Comparison of ENCODE assay signal across 11 cellular contexts in the genomic region with DNA sequence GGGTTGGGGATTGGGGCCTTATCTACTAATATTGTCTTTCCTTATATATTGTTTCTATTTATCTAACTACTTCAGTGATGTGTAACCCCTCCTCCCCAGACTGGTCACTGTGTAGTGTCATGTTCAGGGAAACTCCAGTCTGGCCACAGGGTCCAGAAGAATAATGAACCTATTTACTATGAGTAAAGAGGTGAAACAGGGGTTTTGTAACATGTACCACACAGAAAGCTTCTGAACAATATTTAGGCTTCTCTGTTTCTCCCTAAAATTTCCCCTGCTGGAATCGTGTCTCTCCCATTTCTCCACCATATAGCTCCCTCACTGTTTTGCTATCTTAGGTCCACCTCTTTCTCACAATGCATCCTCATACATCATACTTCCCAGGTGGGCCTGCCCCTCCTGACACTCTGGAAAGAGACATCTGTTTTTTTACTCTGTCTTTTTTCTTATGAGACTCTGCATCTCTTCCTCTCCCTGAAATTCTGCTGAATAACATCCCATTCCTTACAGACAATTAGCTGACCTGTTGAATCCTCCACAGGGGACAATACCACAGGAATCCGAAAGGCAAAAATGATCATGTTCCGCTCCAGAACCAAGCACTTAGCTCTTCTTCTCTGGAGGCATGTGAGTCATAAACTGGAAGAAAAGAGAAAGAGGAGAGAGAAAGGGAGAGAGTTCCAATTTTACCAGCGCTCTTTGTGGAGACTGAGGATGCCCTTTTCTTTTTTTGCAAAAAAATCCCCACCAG.
DNase-seq lines count a peak whose midpoint lies in the region; ATAC-seq, FAIRE-seq and TF ChIP-seq lines count a peak whose summit lies in the region.
"Had no signal": no experiment of that assay in that cellular context is flagged by ENCODE, and none has a peak within 500 bp of the region (broad histone marks: within the 10 kb centered on the region; RNA-seq: fewer than 3 reads in every experiment).

No MANE protein-coding gene starts in this region.

- DNase-seq in AG09309 (ENCODE audit: low read depth), result peak; percentile 74
- DNase-seq in K562 (ENCODE audit: extremely low read depth in 1 of 4, low spot score in 3 of 4), result peak in 2 of 4 experiments; percentile 39 to 45
- DNase-seq in dermis blood vessel endothelial cell, result no peak
- DNase-seq in NCI-H345 treated with DMSO at 0.1 percent for 48 hours (lab: John Stamatoyannopoulos, UW; ENCODE audit: unreplicated experiment), result no peak
- DNase-seq in stimulated activated CD4-positive, alpha-beta T cell treated with anti-CD3 and anti-CD28 coated beads, Interleukin-4, amount 100 ng/mL, for 24 hours, result no peak
- no peak for DNase-seq in NAMALWA (ENCODE audit: low spot score)
- DNase-seq: NCI-H226 had no signal

- H3K9me3 ChIP-seq in K562 (replicated peaks; ENCODE audit: control insufficient read depth, insufficient read depth, low read depth, low read length), result no peaks in the 10 kb centered on the region

- POLR2A ChIA-PET in K562 (lab: Yijun Ruan, JAX), result no interaction called here

- H4K20me1 ChIP-seq in K562 (replicated peaks; ENCODE audit: control insufficient read depth, insufficient read depth, low read length), result no peaks in the 10 kb centered on the region

- H3K27ac ChIP-seq in K562 (ENCODE audit: extremely low read depth, low read depth, low read length), result peak overlapping the region; percentile 1; the same call in 1 of the 3 replicates
- H3K27ac ChIP-seq: coronary artery had no signal

- peak overlapping the region; percentile 32 for H2AFZ ChIP-seq in K562 (ENCODE audit: low read depth, low read length)

- CTCF ChIA-PET in K562 (lab: Yijun Ruan, JAX; ENCODE audit: low intra/inter-chr PET ratio), result no interaction called here

- no peak overlapping the region for H3K9ac ChIP-seq in K562 (ENCODE audit: insufficient read depth in 1 of 2, low read depth in 2 of 2, low read length in 2 of 2)

- TF ChIP-seq CTCF in AG09309 (IDR thresholded peaks at IDR 0.05; ENCODE audit: control insufficient read depth, insufficient read depth, low read depth, low read length, missing control alignments) (no peak), K562 (IDR thresholded peaks at IDR 0.05 in 2 of 3, conservative IDR thresholded peaks at IDR 0.05 in 1 of 3; ENCODE audit: insufficient read depth in 2 of 3, low read depth in 1 of 3, low read length in 3 of 3) (no peak)

- FAIRE-seq in K562 (lab: Jason Lieb, UNC), result peak; percentile 48
- FAIRE-seq: islet of Langerhans had no signal

- in situ Hi-C loops in K562 (cut with MboI), result no loop called here

- H3K9me1 ChIP-seq in K562 (ENCODE audit: control insufficient read depth, insufficient read depth, low read length), result no peaks in the 10 kb centered on the region

- H3K79me2 ChIP-seq in K562 (ENCODE audit: control insufficient read depth, insufficient read depth, low read length), result no peaks in the 10 kb centered on the region

- H3K36me3 ChIP-seq in K562 (ENCODE audit: control insufficient read depth, insufficient read depth, low read length), result no peaks in the 10 kb centered on the region

- TF ChIP-seq RAD21 in K562 (CRISPR knock-in tag; conservative IDR thresholded peaks at IDR 0.05 in 1 of 2, IDR thresholded peaks at IDR 0.05 in 1 of 2), result no peak

- BruUV-seq in K562 (replicated peaks; lab: Mats Ljungman, UMichigan), result no TSS peak

- no peak for TF ChIP-seq EP300 in K562 (IDR thresholded peaks at IDR 0.05; ENCODE audit: low read length)

- ATAC-seq in GM19455 (IDR thresholded peaks at IDR 0.05; ENCODE audit: unreplicated experiment) (peak; percentile 72), HG03064 (IDR thresholded peaks at IDR 0.05; ENCODE audit: low read depth, unreplicated experiment) (peak; percentile 83), K562 (peak; percentile 49)

- intact Hi-C loops in K562 (cut with micrococcal nuclease), result no loop called here

- TF ChIP-seq POLR2A in K562 (conservative IDR thresholded peaks at IDR 0.05), result no peak

- H3K4me2 ChIP-seq in K562 (ENCODE audit: insufficient read depth, low read length), result no peak overlapping the region

- H3K4me3 ChIP-seq in AG09309 (ENCODE audit: control insufficient read depth, low read depth, low read length) (no peak overlapping the region), K562 (no peak overlapping the region)
- H3K4me3 ChIP-seq: coronary artery had no signal

- peaks cover 0 to 15% of the 10 kb centered on the region in 2 experiments; a peak in 2 of 5 replicates for H3K4me1 ChIP-seq in K562 (replicated peaks in 1 of 2; ENCODE audit: control insufficient read depth in 2 of 2, insufficient read depth in 2 of 2, low read length in 2 of 2)

- 65% methylated on average over 4 of the region's 4 CpGs for WGBS in K562 (ENCODE audit: insufficient coverage, low coverage, missing lambda C conversion rate)

- no peaks in the 10 kb centered on the region for H3K27me3 ChIP-seq in K562 (ENCODE audit: control insufficient read depth in 2 of 2, insufficient read depth in 2 of 2, low read length in 2 of 2)

TF ChIP-seq in K562, 482 proteins besides CTCF, POLR2A, EP300 and RAD21:
- TF ChIP-seq ZNF316 (IDR thresholded peaks at IDR 0.05) (peak; percentile 14; the same call in 1 of the 2 replicates), MEF2D (tag; conservative IDR thresholded peaks at IDR 0.05; ENCODE audit: low read depth) (no peak), KLF16 (IDR thresholded peaks at IDR 0.05) (no peak), CBFA2T3 (IDR thresholded peaks at IDR 0.05) (0 out of 2 replicates have a peak, but pooled peaks have one; percentile 16)
- TF ChIP-seq, protein P1, sequence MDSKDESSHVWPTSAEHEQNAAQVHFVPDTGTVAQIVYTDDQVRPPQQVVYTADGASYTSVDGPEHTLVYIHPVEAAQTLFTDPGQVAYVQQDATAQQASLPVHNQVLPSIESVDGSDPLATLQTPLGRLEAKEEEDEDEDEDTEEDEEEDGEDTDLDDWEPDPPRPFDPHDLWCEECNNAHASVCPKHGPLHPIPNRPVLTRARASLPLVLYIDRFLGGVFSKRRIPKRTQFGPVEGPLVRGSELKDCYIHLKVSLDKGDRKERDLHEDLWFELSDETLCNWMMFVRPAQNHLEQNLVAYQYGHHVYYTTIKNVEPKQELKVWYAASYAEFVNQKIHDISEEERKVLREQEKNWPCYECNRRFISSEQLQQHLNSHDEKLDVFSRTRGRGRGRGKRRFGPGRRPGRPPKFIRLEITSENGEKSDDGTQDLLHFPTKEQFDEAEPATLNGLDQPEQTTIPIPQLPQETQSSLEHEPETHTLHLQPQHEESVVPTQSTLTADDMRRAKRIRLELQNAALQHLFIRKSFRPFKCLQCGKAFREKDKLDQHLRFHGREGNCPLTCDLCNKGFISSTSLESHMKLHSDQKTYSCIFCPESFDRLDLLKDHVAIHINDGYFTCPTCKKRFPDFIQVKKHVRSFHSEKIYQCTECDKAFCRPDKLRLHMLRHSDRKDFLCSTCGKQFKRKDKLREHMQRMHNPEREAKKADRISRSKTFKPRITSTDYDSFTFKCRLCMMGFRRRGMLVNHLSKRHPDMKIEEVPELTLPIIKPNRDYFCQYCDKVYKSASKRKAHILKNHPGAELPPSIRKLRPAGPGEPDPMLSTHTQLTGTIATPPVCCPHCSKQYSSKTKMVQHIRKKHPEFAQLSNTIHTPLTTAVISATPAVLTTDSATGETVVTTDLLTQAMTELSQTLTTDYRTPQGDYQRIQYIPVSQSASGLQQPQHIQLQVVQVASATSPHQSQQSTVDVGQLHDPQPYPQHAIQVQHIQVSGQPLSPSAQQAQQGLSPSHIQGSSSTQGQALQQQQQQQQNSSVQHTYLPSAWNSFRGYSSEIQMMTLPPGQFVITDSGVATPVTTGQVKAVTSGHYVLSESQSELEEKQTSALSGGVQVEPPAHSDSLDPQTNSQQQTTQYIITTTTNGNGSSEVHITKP (IDR thresholded peaks at IDR 0.05; ENCODE audit: partially characterized antibody), result peak; percentile 82
